In genomic region chr9:13627502-13627901, GRCh38 we compare ENCODE assay signal across 25 cellular contexts.
DNase-seq lines count a peak whose midpoint lies in the region; ATAC-seq, FAIRE-seq and TF ChIP-seq lines count a peak whose summit lies in the region.
"Had no signal": no experiment of that assay in that cellular context is flagged by ENCODE, and none has a peak within 500 bp of the region (broad histone marks: within the 10 kb centered on the region; RNA-seq: fewer than 3 reads in every experiment).

No MANE protein-coding gene starts in this region.

- H3K9me3 Mint-ChIP-seq in chondrocyte (ENCODE audit: low read depth): peaks cover 37% of the 10 kb centered on the region

- no peak overlapping the region for H3K9ac ChIP-seq in kidney (ENCODE audit: low read length in 2 of 2)
- H3K9ac ChIP-seq: BLaER1 treated with 17β-estradiol and CSF1 and Interleukin-3, amounts not matched to agents 10 nM and 100 nM had no signal

- no peak for DNase-seq in Right ventricle myocardium inferior (ENCODE audit: missing footprints)
- no peak for DNase-seq in right cardiac atrium
- DNase-seq in chondrocyte (ENCODE audit: low spot score): peak; percentile 75
- peak; percentile 29 for DNase-seq in kidney
- DNase-seq in HCEC 1CT: no peak
- DNase-seq: AML-193; CD4-positive, alpha-beta T cell; CD8-positive, alpha-beta memory T cell; COR-L47; DMS 273 treated with DMSO at 0.1 percent for 48 hours; DMS153; DMS53; DMS79; DND-41; EL; GDM1 had no signal

- intact Hi-C loops in Right ventricle myocardium inferior (cut with DNase I): no loop called here
- intact Hi-C loops in right cardiac atrium (cut with DNase I): no loop called here
- intact Hi-C loops in kidney (cut with DNase I): no loop called here

- peaks cover 2% of the 10 kb centered on the region for H3K4me1 Mint-ChIP-seq in chondrocyte (ENCODE audit: low read depth)
- H3K4me1 Mint-ChIP-seq: B cell; CD8-positive, alpha-beta memory T cell had no signal

- H3K4me3 ChIP-seq in right cardiac atrium (ENCODE audit: low read length) (no peak overlapping the region), kidney (ENCODE audit: low read length in 2 of 2) (no peak overlapping the region)
- H3K4me3 ChIP-seq: A549; BLaER1 treated with 17β-estradiol and CSF1 and Interleukin-3, amounts not matched to agents 10 nM and 100 nM; GM12878 had no signal

- H3K36me3 Mint-ChIP-seq in chondrocyte (ENCODE audit: low read depth): peaks cover 16% of the 10 kb centered on the region
- H3K36me3 Mint-ChIP-seq: CD8-positive, alpha-beta memory T cell had no signal

- H3K4me1 ChIP-seq in right cardiac atrium (ENCODE audit: control insufficient read depth, insufficient read depth, low read length): no peaks in the 10 kb centered on the region
- no peaks in the 10 kb centered on the region for H3K4me1 ChIP-seq in kidney (ENCODE audit: control insufficient read depth in 1 of 2, insufficient read depth in 1 of 2, low read depth in 1 of 2, low read length in 2 of 2)
- H3K4me1 ChIP-seq: A549; BLaER1 treated with 17β-estradiol and CSF1 and Interleukin-3, amounts not matched to agents 10 nM and 100 nM had no signal

- no peak for FAIRE-seq in kidney (lab: Jason Lieb, UNC)
- FAIRE-seq: A549, GM12878, GM12892, GM18507 had no signal

- H3K36me3 ChIP-seq in kidney (ENCODE audit: control insufficient read depth in 1 of 2, insufficient read depth in 2 of 2, low read length in 2 of 2): no peaks in the 10 kb centered on the region
- H3K36me3 ChIP-seq: BLaER1 treated with 17β-estradiol and CSF1 and Interleukin-3, amounts not matched to agents 10 nM and 100 nM had no signal

- TF ChIP-seq CTCF in chondrocyte (IDR thresholded peaks at IDR 0.05): no peak
- no peak for TF ChIP-seq CTCF in kidney (IDR thresholded peaks at IDR 0.05; ENCODE audit: borderline replicate concordance, extremely low read depth, insufficient read depth)

- H3K27ac Mint-ChIP-seq in chondrocyte (ENCODE audit: unreplicated experiment): no peak overlapping the region
- H3K27ac Mint-ChIP-seq: B cell; CD4-positive, alpha-beta T cell; CD8-positive, alpha-beta memory T cell had no signal

- ATAC-seq in Right ventricle myocardium inferior (peak; percentile 31), right cardiac atrium (no peak), HG02642 (IDR thresholded peaks at IDR 0.05; ENCODE audit: poor library complexity, unreplicated experiment) (no peak)
- ATAC-seq: A549, GM12878 had no signal

- H3K4me3 Mint-ChIP-seq in chondrocyte (ENCODE audit: unreplicated experiment): no peak overlapping the region
- H3K4me3 Mint-ChIP-seq: B cell; CD4-positive, alpha-beta T cell; CD8-positive, alpha-beta memory T cell had no signal

- 95% methylated on average over 3 of the region's 3 CpGs for WGBS in right cardiac atrium

- no peaks in the 10 kb centered on the region for H3K27me3 Mint-ChIP-seq in chondrocyte (ENCODE audit: low read depth)
- H3K27me3 Mint-ChIP-seq: B cell; CD4-positive, alpha-beta T cell had no signal

- no peak overlapping the region for H3K27ac ChIP-seq in right cardiac atrium (ENCODE audit: low read length)
- no peak overlapping the region for H3K27ac ChIP-seq in kidney (ENCODE audit: low read depth in 2 of 2, low read length in 2 of 2)
- H3K27ac ChIP-seq: 22Rv1; A549; BLaER1 treated with 17β-estradiol and CSF1 and Interleukin-3, amounts not matched to agents 10 nM and 100 nM; C4-2B had no signal

- H3K9me3 ChIP-seq in right cardiac atrium (ENCODE audit: control insufficient read depth, low read length): no peaks in the 10 kb centered on the region
- H3K9me3 ChIP-seq in kidney (ENCODE audit: control insufficient read depth in 1 of 2, low read length in 2 of 2): no peaks in the 10 kb centered on the region
- H3K9me3 ChIP-seq: A549 had no signal

- no peaks in the 10 kb centered on the region for H3K27me3 ChIP-seq in right cardiac atrium (ENCODE audit: control insufficient read depth, insufficient read depth)
- H3K27me3 ChIP-seq: BLaER1 treated with 17β-estradiol and CSF1 and Interleukin-3, amounts not matched to agents 10 nM and 100 nM had no signal

Comparison
In these comparisons a context has a peak if more than half of its experiments do, and no peak if none do; other contexts are left out.
1. DNase-seq: peak in chondrocyte (single experiment) and kidney (single experiment); none in Right ventricle myocardium inferior (single experiment), right cardiac atrium (0 of 3) and HCEC 1CT (single experiment).